In the genomic region with DNA sequence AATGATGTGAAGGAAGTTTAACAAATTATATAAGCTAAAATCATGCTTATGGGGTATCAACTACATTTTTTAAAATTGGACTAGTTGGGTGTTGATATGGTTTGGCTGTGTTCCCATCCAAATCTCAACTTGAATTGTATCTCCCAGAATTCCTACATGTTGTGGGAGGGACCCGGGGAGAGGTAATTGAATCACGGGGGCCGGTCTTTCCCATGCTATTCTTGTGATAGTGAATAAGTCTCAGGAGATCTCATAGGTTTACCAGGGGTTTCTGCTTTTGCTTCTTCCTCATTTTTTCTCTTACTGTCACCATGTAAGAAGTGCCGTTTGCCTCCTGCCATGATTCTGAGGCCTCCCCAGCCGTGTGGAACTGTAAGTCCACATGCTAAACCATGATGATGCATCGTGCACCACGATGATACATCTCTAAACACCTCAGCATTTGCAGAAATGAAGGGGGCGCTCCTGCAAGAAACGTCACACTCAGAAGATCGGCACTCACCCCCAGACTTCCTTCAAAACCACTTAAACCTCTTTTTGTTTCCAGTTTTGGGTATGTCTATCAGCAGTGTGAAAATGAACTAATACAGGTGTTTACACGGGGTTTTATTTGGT, we compare ENCODE assay signal across 13 cellular contexts.
DNase-seq lines count a peak whose midpoint lies in the region; ATAC-seq and TF ChIP-seq lines count a peak whose summit lies in the region.
"Had no signal": no experiment of that assay in that cellular context is flagged by ENCODE, and none has a peak within 500 bp of the region (broad histone marks: within the 10 kb centered on the region; RNA-seq: fewer than 3 reads in every experiment).

No MANE protein-coding gene starts in this region.

- POLR2A ChIA-PET in activated CD4-positive, alpha-beta memory T cell treated with anti-CD3 and anti-CD28 coated beads for 36 hours (lab: Charles Lee), result no interaction called here
- POLR2A ChIA-PET in activated CD4-positive, alpha-beta memory T cell treated with anti-CD3 and anti-CD28 coated beads, Interleukin-2, amount 10 ng/mL, durations not matched to agents 7 days and 5 days (lab: Charles Lee), result no interaction called here

- no peaks in the 10 kb centered on the region for H3K9me3 Mint-ChIP-seq in activated CD4-positive, alpha-beta memory T cell treated with anti-CD3 and anti-CD28 coated beads for 36 hours
- H3K9me3 Mint-ChIP-seq in activated CD4-positive, alpha-beta memory T cell treated with anti-CD3 and anti-CD28 coated beads, Interleukin-2, amount 10 ng/mL, durations not matched to agents 7 days and 5 days, result no peaks in the 10 kb centered on the region

- CTCF ChIA-PET in activated CD4-positive, alpha-beta memory T cell treated with anti-CD3 and anti-CD28 coated beads for 36 hours (lab: Charles Lee), result no interaction called here
- CTCF ChIA-PET in activated CD4-positive, alpha-beta memory T cell treated with anti-CD3 and anti-CD28 coated beads, Interleukin-2, amount 10 ng/mL, durations not matched to agents 7 days and 5 days (lab: Charles Lee), result no interaction called here

- no peak overlapping the region for H3K4me3 ChIP-seq in fibroblast of mammary gland (ENCODE audit: control insufficient read depth, low read depth, low read length)
- H3K4me3 ChIP-seq: tibial artery had no signal

- H3K4me3 Mint-ChIP-seq in activated CD4-positive, alpha-beta memory T cell treated with anti-CD3 and anti-CD28 coated beads for 36 hours, result no peak overlapping the region
- no peak overlapping the region for H3K4me3 Mint-ChIP-seq in activated CD4-positive, alpha-beta memory T cell treated with anti-CD3 and anti-CD28 coated beads, Interleukin-2, amount 10 ng/mL, durations not matched to agents 7 days and 5 days
- H3K4me3 Mint-ChIP-seq: activated T-helper 1 cell treated with anti-CD3 and anti-CD28 coated beads, Interleukin-12 subunit alpha, Interleukin-12 subunit beta, Interleukin-2, Interleukin-4 antibody, amounts not matched to agents 30 ng/mL and 10 ng/mL and 1 ng/mL, durations not matched to agents 14 hours and 24 hours and 36 hours had no signal

- no peaks in the 10 kb centered on the region for H3K4me1 Mint-ChIP-seq in activated CD4-positive, alpha-beta memory T cell treated with anti-CD3 and anti-CD28 coated beads for 36 hours (ENCODE audit: low read depth)
- H3K4me1 Mint-ChIP-seq in activated CD4-positive, alpha-beta memory T cell treated with anti-CD3 and anti-CD28 coated beads, Interleukin-2, amount 10 ng/mL, durations not matched to agents 7 days and 5 days, result no peaks in the 10 kb centered on the region

- no peak overlapping the region for H3K27ac Mint-ChIP-seq in activated CD4-positive, alpha-beta memory T cell treated with anti-CD3 and anti-CD28 coated beads for 36 hours
- H3K27ac Mint-ChIP-seq in activated CD4-positive, alpha-beta memory T cell treated with anti-CD3 and anti-CD28 coated beads, Interleukin-2, amount 10 ng/mL, durations not matched to agents 7 days and 5 days, result no peak overlapping the region
- H3K27ac Mint-ChIP-seq: activated T-helper 1 cell treated with anti-CD3 and anti-CD28 coated beads, Interleukin-12 subunit alpha, Interleukin-12 subunit beta, Interleukin-2, Interleukin-4 antibody, amounts not matched to agents 30 ng/mL and 10 ng/mL and 1 ng/mL, durations not matched to agents 14 hours and 24 hours and 36 hours had no signal

- TF ChIP-seq CTCF in fibroblast of mammary gland (conservative IDR thresholded peaks at IDR 0.05; ENCODE audit: control insufficient read depth, insufficient read depth, low read depth, low read length), result no peak

- peak; percentile 24 for DNase-seq in activated CD4-positive, alpha-beta memory T cell treated with anti-CD3 and anti-CD28 coated beads for 36 hours
- no peak for DNase-seq in activated CD4-positive, alpha-beta memory T cell treated with anti-CD3 and anti-CD28 coated beads, Interleukin-2, amount 10 ng/mL, durations not matched to agents 7 days and 5 days
- DNase-seq in M059J (ENCODE audit: low read depth) (peak; percentile 5), fibroblast of mammary gland (ENCODE audit: low read depth) (peak; percentile 30), ecto neural progenitor cell (ENCODE audit: low spot score) (no peak), NCI-H1436 (lab: John Stamatoyannopoulos, UW) (no peak)
- DNase-seq in stimulated activated CD8-positive, alpha-beta memory T cell treated with anti-CD3 and anti-CD28 coated beads, Interleukin-4, amount 100 ng/mL, for 48 hours, result peak; percentile 28
- DNase-seq: MM.1S, NCI-H524, tibial artery had no signal

- ATAC-seq in HG02870 (IDR thresholded peaks at IDR 0.05; ENCODE audit: unreplicated experiment), result no peak
- ATAC-seq: HCT116 had no signal

- peaks cover 10% of the 10 kb centered on the region for H3K27me3 Mint-ChIP-seq in activated CD4-positive, alpha-beta memory T cell treated with anti-CD3 and anti-CD28 coated beads for 36 hours
- peaks cover 3% of the 10 kb centered on the region for H3K27me3 Mint-ChIP-seq in activated CD4-positive, alpha-beta memory T cell treated with anti-CD3 and anti-CD28 coated beads, Interleukin-2, amount 10 ng/mL, durations not matched to agents 7 days and 5 days

- no peaks in the 10 kb centered on the region for H3K36me3 Mint-ChIP-seq in activated CD4-positive, alpha-beta memory T cell treated with anti-CD3 and anti-CD28 coated beads for 36 hours
- H3K36me3 Mint-ChIP-seq in activated CD4-positive, alpha-beta memory T cell treated with anti-CD3 and anti-CD28 coated beads, Interleukin-2, amount 10 ng/mL, durations not matched to agents 7 days and 5 days (ENCODE audit: low read depth), result no peaks in the 10 kb centered on the region

- intact Hi-C loops in activated CD4-positive, alpha-beta memory T cell treated with anti-CD3 and anti-CD28 coated beads for 36 hours (cut with micrococcal nuclease), result no loop called here

Comparison
In these comparisons a context has a peak if more than half of its experiments do, and no peak if none do; other contexts are left out.
1. DNase-seq: peak in activated CD4-positive, alpha-beta memory T cell treated with anti-CD3 and anti-CD28 coated beads for 36 hours (single experiment), M059J (single experiment), fibroblast of mammary gland (single experiment) and stimulated activated CD8-positive, alpha-beta memory T cell treated with anti-CD3 and anti-CD28 coated beads, Interleukin-4, amount 100 ng/mL, for 48 hours (single experiment); none in activated CD4-positive, alpha-beta memory T cell treated with anti-CD3 and anti-CD28 coated beads, Interleukin-2, amount 10 ng/mL, durations not matched to agents 7 days and 5 days (single experiment), ecto neural progenitor cell (single experiment) and NCI-H1436 (single experiment).